1 cellular context compared by ENCODE assay signal in the genomic region with DNA sequence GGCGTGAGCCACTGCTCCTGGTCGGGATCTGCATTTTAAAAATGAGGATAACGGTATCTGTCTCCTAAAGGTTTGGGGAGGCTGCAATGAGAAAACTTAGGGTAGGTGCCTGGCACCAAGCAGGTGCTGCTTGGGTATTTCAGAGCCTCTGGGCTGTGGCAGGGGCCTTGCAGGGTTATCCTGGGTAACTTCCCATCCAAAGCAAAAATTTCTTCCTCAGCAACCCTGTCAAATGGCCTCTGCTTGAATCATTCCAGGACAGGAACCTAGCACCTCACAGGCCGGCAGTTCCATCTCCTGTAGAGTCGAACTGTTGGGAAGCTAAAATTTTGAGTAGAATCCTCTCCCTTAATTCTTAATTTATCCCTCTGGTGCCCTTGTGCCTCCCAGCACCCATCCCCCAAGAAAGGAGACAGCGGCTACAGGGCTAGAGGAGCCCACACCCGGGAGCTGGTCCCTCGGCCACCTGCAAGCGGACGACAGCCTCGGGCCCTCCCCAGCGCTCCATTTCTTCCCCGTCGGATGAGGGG.
TF ChIP-seq lines count a peak whose summit lies in the region.

No MANE protein-coding gene starts in this region.

TF ChIP-seq in HepG2, 621 proteins besides CTCF, POLR2A, EP300 and RAD21:
- TF ChIP-seq HNRNPLL (IDR thresholded peaks at IDR 0.05; ENCODE audit: low read depth, low read length, poor library complexity, severe bottlenecking) (no peak), ZNF740 (CRISPR knock-in tag; IDR thresholded peaks at IDR 0.05) (no peak), CC2D1A (CRISPR knock-in tag; IDR thresholded peaks at IDR 0.05) (no peak), PHF20 (CRISPR knock-in tag; IDR thresholded peaks at IDR 0.05) (no peak), JUN (CRISPR knock-in tag; IDR thresholded peaks at IDR 0.05) (no peak), POLR2G (IDR thresholded peaks at IDR 0.05; ENCODE audit: low read depth, low read length) (no peak), ZNF607 (CRISPR knock-in tag; IDR thresholded peaks at IDR 0.05; ENCODE audit: borderline replicate concordance) (0 out of 2 replicates have a peak, but pooled peaks have one; percentile 3), ZNF569 (CRISPR knock-in tag; IDR thresholded peaks at IDR 0.05; ENCODE audit: borderline replicate concordance) (no peak), TARDBP (CRISPR knock-in tag; IDR thresholded peaks at IDR 0.05) (no peak), KDM1A (CRISPR knock-in tag; IDR thresholded peaks at IDR 0.05) (no peak), ZNF260 (CRISPR knock-in tag; IDR thresholded peaks at IDR 0.05; ENCODE audit: borderline replicate concordance, low read depth) (no peak), ZBTB2 (CRISPR knock-in tag; IDR thresholded peaks at IDR 0.05; ENCODE audit: low read depth) (no peak), IKZF4 (CRISPR knock-in tag; IDR thresholded peaks at IDR 0.05; ENCODE audit: borderline replicate concordance, low read depth, not compliant biosample characterization) (no peak), NRL (CRISPR knock-in tag; IDR thresholded peaks at IDR 0.05; ENCODE audit: borderline replicate concordance) (peak; percentile 7; the same call in 1 of the 2 replicates), MAFG (CRISPR knock-in tag; IDR thresholded peaks at IDR 0.05) (no peak), HIVEP1 (CRISPR knock-in tag; IDR thresholded peaks at IDR 0.05) (peak; percentile 43; the same call in 1 of the 2 replicates), ARID5B (CRISPR knock-in tag; IDR thresholded peaks at IDR 0.05) (0 out of 2 replicates have a peak, but pooled peaks have one; percentile 13), KMT2A (CRISPR knock-in tag; IDR thresholded peaks at IDR 0.05) (0 out of 2 replicates have a peak, but pooled peaks have one; percentile 67), E2F2 (CRISPR knock-in tag; IDR thresholded peaks at IDR 0.05; ENCODE audit: borderline replicate concordance) (no peak), SOX6 (IDR thresholded peaks at IDR 0.05) (no peak), SOX6 (CRISPR knock-in tag; IDR thresholded peaks at IDR 0.05) (peak; percentile 41; the same call in 1 of the 2 replicates)
